Comparison of ENCODE assay signal across 1 cellular context in genomic region chr18:11591957-11592356, GRCh38.
TF ChIP-seq lines count a peak whose summit lies in the region.

No MANE protein-coding gene starts in this region.

TF ChIP-seq in HCT116, 20 proteins besides CTCF, POLR2A, EP300 and RAD21 (continued from another document):
- TF ChIP-seq, protein P1, sequence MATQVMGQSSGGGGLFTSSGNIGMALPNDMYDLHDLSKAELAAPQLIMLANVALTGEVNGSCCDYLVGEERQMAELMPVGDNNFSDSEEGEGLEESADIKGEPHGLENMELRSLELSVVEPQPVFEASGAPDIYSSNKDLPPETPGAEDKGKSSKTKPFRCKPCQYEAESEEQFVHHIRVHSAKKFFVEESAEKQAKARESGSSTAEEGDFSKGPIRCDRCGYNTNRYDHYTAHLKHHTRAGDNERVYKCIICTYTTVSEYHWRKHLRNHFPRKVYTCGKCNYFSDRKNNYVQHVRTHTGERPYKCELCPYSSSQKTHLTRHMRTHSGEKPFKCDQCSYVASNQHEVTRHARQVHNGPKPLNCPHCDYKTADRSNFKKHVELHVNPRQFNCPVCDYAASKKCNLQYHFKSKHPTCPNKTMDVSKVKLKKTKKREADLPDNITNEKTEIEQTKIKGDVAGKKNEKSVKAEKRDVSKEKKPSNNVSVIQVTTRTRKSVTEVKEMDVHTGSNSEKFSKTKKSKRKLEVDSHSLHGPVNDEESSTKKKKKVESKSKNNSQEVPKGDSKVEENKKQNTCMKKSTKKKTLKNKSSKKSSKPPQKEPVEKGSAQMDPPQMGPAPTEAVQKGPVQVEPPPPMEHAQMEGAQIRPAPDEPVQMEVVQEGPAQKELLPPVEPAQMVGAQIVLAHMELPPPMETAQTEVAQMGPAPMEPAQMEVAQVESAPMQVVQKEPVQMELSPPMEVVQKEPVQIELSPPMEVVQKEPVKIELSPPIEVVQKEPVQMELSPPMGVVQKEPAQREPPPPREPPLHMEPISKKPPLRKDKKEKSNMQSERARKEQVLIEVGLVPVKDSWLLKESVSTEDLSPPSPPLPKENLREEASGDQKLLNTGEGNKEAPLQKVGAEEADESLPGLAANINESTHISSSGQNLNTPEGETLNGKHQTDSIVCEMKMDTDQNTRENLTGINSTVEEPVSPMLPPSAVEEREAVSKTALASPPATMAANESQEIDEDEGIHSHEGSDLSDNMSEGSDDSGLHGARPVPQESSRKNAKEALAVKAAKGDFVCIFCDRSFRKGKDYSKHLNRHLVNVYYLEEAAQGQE (IDR thresholded peaks at IDR 0.05; ENCODE audit: low read depth): no peak
- TF ChIP-seq SRF (IDR thresholded peaks at IDR 0.05; ENCODE audit: low read depth) (no peak), YY1 (IDR thresholded peaks at IDR 0.05; ENCODE audit: extremely low read depth, insufficient replicate concordance, low read depth, low read length) (no peak), CEBPB (IDR thresholded peaks at IDR 0.05; ENCODE audit: low read depth) (no peak), SP1 (IDR thresholded peaks at IDR 0.05; ENCODE audit: low read depth) (no peak), POLR2AphosphoS5 (IDR thresholded peaks at IDR 0.05; ENCODE audit: low read depth, low read length) (no peak), ZNF274 (IDR thresholded peaks at IDR 0.05; ENCODE audit: low read depth, low read length) (no peak)
- TF ChIP-seq, protein P2, sequence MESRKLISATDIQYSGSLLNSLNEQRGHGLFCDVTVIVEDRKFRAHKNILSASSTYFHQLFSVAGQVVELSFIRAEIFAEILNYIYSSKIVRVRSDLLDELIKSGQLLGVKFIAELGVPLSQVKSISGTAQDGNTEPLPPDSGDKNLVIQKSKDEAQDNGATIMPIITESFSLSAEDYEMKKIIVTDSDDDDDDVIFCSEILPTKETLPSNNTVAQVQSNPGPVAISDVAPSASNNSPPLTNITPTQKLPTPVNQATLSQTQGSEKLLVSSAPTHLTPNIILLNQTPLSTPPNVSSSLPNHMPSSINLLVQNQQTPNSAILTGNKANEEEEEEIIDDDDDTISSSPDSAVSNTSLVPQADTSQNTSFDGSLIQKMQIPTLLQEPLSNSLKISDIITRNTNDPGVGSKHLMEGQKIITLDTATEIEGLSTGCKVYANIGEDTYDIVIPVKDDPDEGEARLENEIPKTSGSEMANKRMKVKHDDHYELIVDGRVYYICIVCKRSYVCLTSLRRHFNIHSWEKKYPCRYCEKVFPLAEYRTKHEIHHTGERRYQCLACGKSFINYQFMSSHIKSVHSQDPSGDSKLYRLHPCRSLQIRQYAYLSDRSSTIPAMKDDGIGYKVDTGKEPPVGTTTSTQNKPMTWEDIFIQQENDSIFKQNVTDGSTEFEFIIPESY (IDR thresholded peaks at IDR 0.05; ENCODE audit: extremely low read depth, insufficient replicate concordance, low read length): no peak
